In the genomic region with DNA sequence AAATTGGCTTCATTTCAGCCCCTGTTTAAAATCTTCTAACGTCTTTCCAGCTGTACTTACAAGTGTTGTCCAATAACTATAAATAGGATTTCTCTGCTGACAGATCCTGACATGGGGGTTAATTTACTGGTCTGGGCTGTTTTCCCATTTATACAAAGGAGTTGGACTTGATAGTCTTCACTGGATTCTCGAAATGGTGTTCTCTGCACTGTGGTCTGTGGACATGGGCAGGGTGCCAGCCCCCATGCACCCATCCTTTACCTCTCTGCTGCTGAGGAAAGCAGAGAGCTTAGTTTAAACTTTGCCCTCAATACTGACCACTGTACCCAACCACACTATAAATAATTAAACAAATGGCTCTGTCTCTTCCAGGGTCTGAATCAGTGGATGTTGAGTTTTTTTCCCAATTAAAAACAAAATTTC, we compare ENCODE assay signal across 11 cellular contexts. TPM values are rescaled to one million over a fixed set of nuclear protein-coding genes. Genes with fewer than 3 reads are reported as not detected.
A peak's percentile ranks its signal among the peaks of the same experiment; 100 is the strongest.
DNase-seq lines count a peak whose midpoint lies in the region; TF ChIP-seq lines count a peak whose summit lies in the region.
"Had no signal": no experiment of that assay in that cellular context is flagged by ENCODE, and none has a peak within 500 bp of the region (broad histone marks: within the 10 kb centered on the region; RNA-seq: fewer than 3 reads in every experiment).

No MANE protein-coding gene starts in this region.

- H3K79me1 ChIP-seq in mesenchymal stem cell (replicated peaks; ENCODE audit: low read length, poor library complexity, severe bottlenecking): no peaks in the 10 kb centered on the region

- WGBS in adrenal gland, 4 donors: 7 to 19% (median 10%) methylated on average over 2 of the region's 2 CpGs
- WGBS in mesenchymal stem cell: 69% methylated on average over 1 of the region's 2 CpGs

- H3K27ac ChIP-seq in adrenal gland: peak overlapping the region in 1 of 5 donors; percentile 25
- no peak overlapping the region for H3K27ac ChIP-seq in mesenchymal stem cell (ENCODE audit: low read length, poor library complexity, severe bottlenecking)
- H3K27ac ChIP-seq: SJCRH30, vagina had no signal

- no peak overlapping the region for H3K9ac ChIP-seq in mesenchymal stem cell (ENCODE audit: low read length)

- H3K4ac ChIP-seq in mesenchymal stem cell (ENCODE audit: low read depth in 1 of 2, low read length in 2 of 2): no peak overlapping the region

- H3K36me3 ChIP-seq in adrenal gland (replicated peaks in 1 of 2) (no peaks in the 10 kb centered on the region), mesenchymal stem cell (ENCODE audit: control insufficient read depth in 1 of 2, insufficient read depth in 2 of 2, low read depth in 1 of 2, low read length in 2 of 2) (no peaks in the 10 kb centered on the region)
- H3K36me3 ChIP-seq: SJCRH30, vagina had no signal

- H4K91ac ChIP-seq in mesenchymal stem cell (ENCODE audit: low read length): no peak overlapping the region

- H2BK120ac ChIP-seq in mesenchymal stem cell (ENCODE audit: low read depth, low read length): no peak overlapping the region

- DNase-seq in Caki2 (ENCODE audit: low read depth) (peak; percentile 90), adrenal gland (peak in 5 of 7 donors; percentile 20 to 69 (median 42)), mesenchymal stem cell (peak; percentile 26), NCI-H1436 treated with DMSO at 0.1 percent for 48 hours (lab: John Stamatoyannopoulos, UW) (no peak)
- no peak for DNase-seq in activated effector memory CD4-positive, alpha-beta T cell treated with Interleukin-2 at 50 U/mL for 16 hours
- no peak for DNase-seq in activated T-cell treated with anti-CD3 and anti-CD28 coated beads, Interleukin-2, amount 50 U/mL, for 48 hours
- DNase-seq: activated CD8-positive, alpha-beta memory T cell treated with anti-CD3 and anti-CD28 coated beads, Interleukin-2, amount 10 ng/mL, durations not matched to agents 7 days and 5 days; DMS53; stimulated activated CD4-positive, alpha-beta T cell treated with anti-CD3 and anti-CD28 coated beads, Interleukin-1b, Interleukin-23, amount 100 ng/mL, for 48 hours had no signal

- H4K8ac ChIP-seq in mesenchymal stem cell (ENCODE audit: low read length): no peak overlapping the region

- no peak for TF ChIP-seq CTCF in adrenal gland (IDR thresholded peaks at IDR 0.05)

- H2AFZ ChIP-seq in mesenchymal stem cell (ENCODE audit: low read depth, low read length): no peak overlapping the region

- peaks cover 38 to 45% of the 10 kb centered on the region in 2 donors for H3K4me1 ChIP-seq in adrenal gland (replicated peaks in 1 of 2)
- peaks cover 15% of the 10 kb centered on the region for H3K4me1 ChIP-seq in mesenchymal stem cell (ENCODE audit: control insufficient read depth, insufficient read depth, low read depth, low read length)

- no peak overlapping the region for H2BK5ac ChIP-seq in mesenchymal stem cell (ENCODE audit: low read depth, low read length, poor library complexity, severe bottlenecking)

- H3K9me3 ChIP-seq in adrenal gland (replicated peaks in 1 of 3) (no peaks in the 10 kb centered on the region), mesenchymal stem cell (ENCODE audit: control insufficient read depth, low read length) (no peaks in the 10 kb centered on the region)
- H3K9me3 ChIP-seq: SJCRH30, vagina had no signal

- no peak overlapping the region for H2BK15ac ChIP-seq in mesenchymal stem cell (ENCODE audit: low read depth, poor library complexity, severe bottlenecking)

- intact Hi-C loops in adrenal gland (cut with DNase I): loop anchor here in 1 of 2 donors (10.0 kb wide), 1 partner anchor 46 kb away; a partner anchor contains a TSS

- in situ Hi-C loops in Caki2 (cut with HindIII; ENCODE audit: low pct_unique_long_range_greater_than_20kb, low sequenced_read_pairs): no loop called here

- no peak overlapping the region for H3K23ac ChIP-seq in mesenchymal stem cell (ENCODE audit: low read length in 2 of 2)

- no peak overlapping the region for H2BK12ac ChIP-seq in mesenchymal stem cell (ENCODE audit: low read length in 2 of 2)

- H3K14ac ChIP-seq in mesenchymal stem cell (ENCODE audit: low read length in 2 of 2): no peak overlapping the region

- no peak overlapping the region for H3K18ac ChIP-seq in mesenchymal stem cell (ENCODE audit: low read depth in 1 of 2, low read length in 2 of 2)

- H3K4me2 ChIP-seq in mesenchymal stem cell (ENCODE audit: low read length, poor library complexity, severe bottlenecking): no peak overlapping the region

- TF ChIP-seq POLR2A in adrenal gland (IDR thresholded peaks at IDR 0.05): no peak

- no peaks in the 10 kb centered on the region for H3K27me3 ChIP-seq in adrenal gland
- H3K27me3 ChIP-seq in mesenchymal stem cell (ENCODE audit: control insufficient read depth in 1 of 2, insufficient read depth in 1 of 2, low read length in 2 of 2): peaks cover 0 to 6% of the 10 kb centered on the region in 2 experiments
- H3K27me3 ChIP-seq: SJCRH30, vagina had no signal

- H3K4me3 ChIP-seq in adrenal gland (no peak overlapping the region), mesenchymal stem cell (ENCODE audit: insufficient read depth in 1 of 2, low read depth in 1 of 2, low read length in 2 of 2) (no peak overlapping the region)
- H3K4me3 ChIP-seq: SJCRH30, vagina had no signal

- no peak overlapping the region for H2AK5ac ChIP-seq in mesenchymal stem cell (ENCODE audit: low read length, severe bottlenecking)

RNA-seq across cellular contexts. Expression of a gene that starts 5.2 kb away (rescaled TPM):
- 0.27 and 18.9 TPM in 2 replicates for total RNA-seq in Caki2 (2014; rRNA removed; shearing (Covaris generic); ENCODE audit: low replicate concordance)
- 1 to 10 TPM in 1 of 8 donors, under 1 TPM in 1, not detected in 6; 0.19 to 1.5 TPM for total RNA-seq in adrenal gland
- polyA plus RNA-seq in adrenal gland: under 1 TPM in 2 of 3 donors, not detected in 1; 0.03 to 0.11 TPM
- polyA plus RNA-seq in mesenchymal stem cell (2013, experiment 1 of 2): not detected
- polyA plus RNA-seq in mesenchymal stem cell (2013, experiment 2 of 2): not detected
- total RNA-seq: activated CD8-positive, alpha-beta memory T cell treated with anti-CD3 and anti-CD28 coated beads, Interleukin-2, amount 10 ng/mL, durations not matched to agents 7 days and 5 days; SJCRH30; vagina had no signal

RNA-seq across cellular contexts. Expression of a gene that starts 9.6 kb away (rescaled TPM):
- total RNA-seq in Caki2 (2014; rRNA removed; shearing (Covaris generic); ENCODE audit: low replicate concordance): 27.0 and 32.4 TPM in 2 replicates
- total RNA-seq in adrenal gland: 10 to 100 TPM; 24.8 to 59.5 (median 38.9) TPM
- polyA plus RNA-seq in adrenal gland: 10 to 100 TPM; 22.2 to 55.2 (median 23.1) TPM
- 39.7 TPM for polyA plus RNA-seq in mesenchymal stem cell (2013, experiment 1 of 2)
- polyA plus RNA-seq in mesenchymal stem cell (2013, experiment 2 of 2): 40.4 TPM

RNA-seq across cellular contexts. Expression of a gene that starts 46.3 kb away (rescaled TPM):
- total RNA-seq in Caki2 (2014; rRNA removed; shearing (Covaris generic); ENCODE audit: low replicate concordance): 48.5 and 49.9 TPM in 2 replicates
- total RNA-seq in adrenal gland: 10 to 100 TPM in 7 of 8 donors, 1 to 10 TPM in 1; 7.2 to 37.3 (median 26.0) TPM
- 10 to 100 TPM; 25.5 to 39.1 (median 37.8) TPM for polyA plus RNA-seq in adrenal gland
- polyA plus RNA-seq in mesenchymal stem cell (2013, experiment 1 of 2): 30.6 TPM
- polyA plus RNA-seq in mesenchymal stem cell (2013, experiment 2 of 2): 33.0 TPM

RNA-seq across cellular contexts. Expression of a gene that starts 46.9 kb away (rescaled TPM):
- 51.2 and 56.4 TPM in 2 replicates for total RNA-seq in Caki2 (2014; rRNA removed; shearing (Covaris generic); ENCODE audit: low replicate concordance)
- total RNA-seq in adrenal gland: 10 to 100 TPM; 20.4 to 43.4 (median 31.6) TPM
- 10 to 100 TPM; 15.2 to 36.6 (median 18.6) TPM for polyA plus RNA-seq in adrenal gland
- polyA plus RNA-seq in mesenchymal stem cell (2013, experiment 1 of 2): 34.6 TPM
- 34.2 TPM for polyA plus RNA-seq in mesenchymal stem cell (2013, experiment 2 of 2)

Comparison
In these comparisons a context has a peak if more than half of its experiments do, and no peak if none do; other contexts are left out.
1. DNase-seq: peak in Caki2 (single experiment), adrenal gland (5 of 7) and mesenchymal stem cell (single experiment); none in NCI-H1436 treated with DMSO at 0.1 percent for 48 hours (single experiment), activated effector memory CD4-positive, alpha-beta T cell treated with Interleukin-2 at 50 U/mL for 16 hours (single experiment) and activated T-cell treated with anti-CD3 and anti-CD28 coated beads, Interleukin-2, amount 50 U/mL, for 48 hours (0 of 2).